1 cellular context compared by ENCODE assay signal in the genomic region with DNA sequence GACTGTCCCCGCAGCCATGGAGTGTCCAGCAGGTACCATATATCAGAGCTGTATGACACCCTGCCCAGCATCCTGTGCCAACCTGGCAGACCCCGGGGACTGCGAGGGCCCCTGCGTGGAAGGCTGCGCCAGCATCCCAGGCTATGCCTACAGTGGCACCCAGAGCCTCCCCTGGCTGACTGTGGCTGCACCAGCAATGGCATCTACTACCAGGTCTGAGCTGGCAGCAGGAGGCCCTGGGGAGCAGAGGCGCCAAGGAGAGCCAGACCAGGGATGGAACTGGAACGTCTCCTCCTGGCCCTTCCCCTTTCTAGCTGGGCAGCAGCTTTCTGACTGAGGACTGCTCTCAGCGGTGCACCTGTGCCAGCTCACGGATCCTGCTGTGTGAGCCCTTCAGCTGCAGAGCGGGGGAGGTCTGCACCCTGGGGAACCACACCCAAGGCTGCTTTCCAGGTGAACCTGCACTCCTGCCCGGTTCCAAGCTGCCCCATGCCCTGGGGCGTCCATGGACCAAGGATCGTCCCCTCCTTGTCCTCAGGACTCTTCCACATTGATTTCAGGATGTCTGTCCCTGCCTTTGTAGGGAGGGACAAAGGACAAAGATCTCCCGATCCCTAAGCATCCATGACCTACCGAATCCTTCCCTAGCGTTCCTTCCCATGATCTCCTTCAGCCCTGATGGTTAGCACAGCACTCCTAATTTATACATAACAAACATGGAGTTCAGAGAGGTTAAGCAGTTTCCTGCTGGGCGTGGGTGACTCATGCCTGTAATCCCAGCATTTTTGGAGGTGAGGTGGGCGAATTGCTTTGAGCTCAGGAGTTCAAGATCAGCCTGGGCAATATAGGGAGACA.
TF ChIP-seq lines count a peak whose summit lies in the region.

No MANE protein-coding gene starts in this region.

TF ChIP-seq in H1, 55 proteins besides CTCF, POLR2A, EP300 and RAD21:
- TF ChIP-seq, protein P1, sequence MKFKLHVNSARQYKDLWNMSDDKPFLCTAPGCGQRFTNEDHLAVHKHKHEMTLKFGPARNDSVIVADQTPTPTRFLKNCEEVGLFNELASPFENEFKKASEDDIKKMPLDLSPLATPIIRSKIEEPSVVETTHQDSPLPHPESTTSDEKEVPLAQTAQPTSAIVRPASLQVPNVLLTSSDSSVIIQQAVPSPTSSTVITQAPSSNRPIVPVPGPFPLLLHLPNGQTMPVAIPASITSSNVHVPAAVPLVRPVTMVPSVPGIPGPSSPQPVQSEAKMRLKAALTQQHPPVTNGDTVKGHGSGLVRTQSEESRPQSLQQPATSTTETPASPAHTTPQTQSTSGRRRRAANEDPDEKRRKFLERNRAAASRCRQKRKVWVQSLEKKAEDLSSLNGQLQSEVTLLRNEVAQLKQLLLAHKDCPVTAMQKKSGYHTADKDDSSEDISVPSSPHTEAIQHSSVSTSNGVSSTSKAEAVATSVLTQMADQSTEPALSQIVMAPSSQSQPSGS (IDR thresholded peaks at IDR 0.05; ENCODE audit: low read length), result no peak
- 0 out of 2 replicates have a peak, but pooled peaks have one; percentile 41 for TF ChIP-seq JUN (IDR thresholded peaks at IDR 0.05; ENCODE audit: low read depth, low read length)
- peak; percentile 94 for TF ChIP-seq JUND (IDR thresholded peaks at IDR 0.05; ENCODE audit: low read length)
